Comparison of ENCODE assay signal across 1 cellular context in genomic region chr19:38569368-38569983, GRCh38.
TF ChIP-seq lines count a peak whose summit lies in the region.

No MANE protein-coding gene starts in this region.

TF ChIP-seq in GM12878, 131 proteins besides CTCF, POLR2A, EP300 and RAD21 (continued from another document):
- TF ChIP-seq ZBTB33 (IDR thresholded peaks at IDR 0.05) (no peak), CREB1 (IDR thresholded peaks at IDR 0.05; ENCODE audit: low read depth) (0 out of 2 replicates have a peak, but pooled peaks have one; percentile 25), EED (IDR thresholded peaks at IDR 0.05; ENCODE audit: low read depth) (peak; percentile 27; the same call in 1 of the 2 replicates), ATF3 (IDR thresholded peaks at IDR 0.05; ENCODE audit: borderline replicate concordance, extremely low read depth, low read depth, low read length) (no peak), ZSCAN29 (IDR thresholded peaks at IDR 0.05) (no peak), USF2 (IDR thresholded peaks at IDR 0.05; ENCODE audit: borderline replicate concordance, low read depth, low read length) (no peak), LARP7 (IDR thresholded peaks at IDR 0.05) (no peak), CBX5 (IDR thresholded peaks at IDR 0.05; ENCODE audit: low read depth) (no peak), TCF7 (IDR thresholded peaks at IDR 0.05; ENCODE audit: borderline replicate concordance) (no peak), GATAD2B (conservative IDR thresholded peaks at IDR 0.05; ENCODE audit: low read depth) (no peak), E4F1 (IDR thresholded peaks at IDR 0.05; ENCODE audit: borderline replicate concordance, partially characterized antibody) (no peak), ZNF622 (IDR thresholded peaks at IDR 0.05) (no peak), E2F4 (IDR thresholded peaks at IDR 0.05; ENCODE audit: low read depth, low read length) (no peak), YBX1 (IDR thresholded peaks at IDR 0.05) (no peak), GABPA (IDR thresholded peaks at IDR 0.05; ENCODE audit: low read depth) (no peak), ATF7 (IDR thresholded peaks at IDR 0.05; ENCODE audit: low read depth) (peak; percentile 42), SKIL (IDR thresholded peaks at IDR 0.05; ENCODE audit: low read depth, poor library complexity, severe bottlenecking) (no peak), NR2F1 (conservative IDR thresholded peaks at IDR 0.05) (no peak)
